27 cellular contexts compared by ENCODE assay signal in genomic region chr16:78756189-78756661, GRCh38.
"Had no signal": no experiment of that assay in that cellular context is flagged by ENCODE, and none has a peak within 500 bp of the region (broad histone marks: within the 10 kb centered on the region; RNA-seq: fewer than 3 reads in every experiment).

No MANE protein-coding gene starts in this region.

- H3K36me3 ChIP-seq: ascending aorta, cardiac muscle cell, Peyer's patch, SJSA1 had no signal

- H3K4me3 ChIP-seq: ascending aorta, cardiac muscle cell, Peyer's patch, SJSA1 had no signal

- H3K9me3 ChIP-seq: ascending aorta, Peyer's patch, SK-N-SH had no signal

- H3K36me3 Mint-ChIP-seq: activated naive CD8-positive, alpha-beta T cell treated with anti-CD3 and anti-CD28 coated beads, Interleukin-2, amount 10 ng/mL, durations not matched to agents 7 days and 5 days had no signal

- H3K4me1 ChIP-seq: ascending aorta, Peyer's patch, SJSA1 had no signal

- H3K27me3 ChIP-seq: ascending aorta, cardiac muscle cell, Peyer's patch, SJSA1 had no signal

- H3K27me3 Mint-ChIP-seq: activated CD8-positive, alpha-beta T cell treated with anti-CD3 and anti-CD28 coated beads for 36 hours; activated naive CD4-positive, alpha-beta T cell treated with anti-CD3 and anti-CD28 coated beads, Interleukin-2, amount 50 U/mL, for 24 hours; activated naive CD8-positive, alpha-beta T cell treated with anti-CD3 and anti-CD28 coated beads, Interleukin-2, amount 10 ng/mL, durations not matched to agents 7 days and 5 days; activated T-helper 17 cell treated with anti-CD3 and anti-CD28 coated beads, Interleukin-2, amount 50 U/mL, for 72 hours had no signal

- H3K27ac Mint-ChIP-seq: activated CD4-positive, alpha-beta T cell treated with anti-CD3 and anti-CD28 coated beads, Interleukin-2, amount 10 ng/mL, durations not matched to agents 24 days and 14 days; activated CD8-positive, alpha-beta T cell treated with anti-CD3 and anti-CD28 coated beads for 36 hours; activated naive CD4-positive, alpha-beta T cell treated with anti-CD3 and anti-CD28 coated beads, Interleukin-2, amount 50 U/mL, for 24 hours; activated naive CD8-positive, alpha-beta T cell treated with anti-CD3 and anti-CD28 coated beads, Interleukin-2, amount 10 ng/mL, durations not matched to agents 7 days and 5 days; activated T-cell treated with anti-CD3 and anti-CD28 coated beads, Interleukin-2, amount 50 U/mL, for 72 hours; activated T-helper 17 cell treated with anti-CD3 and anti-CD28 coated beads, Interleukin-2, amount 50 U/mL, for 72 hours; T-helper 1 cell treated with Interleukin-12 subunit alpha and Interleukin-12 subunit beta and Interleukin-4 antibody, amounts not matched to agents 30 μg/mL and 1 μg/mL, for 36 hours; T-helper 2 cell treated with Interferon-gamma antibody and Interleukin-4, amounts not matched to agents 5 μg/mL and 100 μg/mL, for 36 hours had no signal

- H3K9me3 Mint-ChIP-seq: activated CD4-positive, alpha-beta T cell treated with anti-CD3 and anti-CD28 coated beads, Interleukin-2, amount 10 ng/mL, durations not matched to agents 24 days and 14 days; activated T-helper 17 cell treated with anti-CD3 and anti-CD28 coated beads, Interleukin-2, amount 50 U/mL, for 72 hours; T-helper 1 cell treated with Interleukin-12 subunit alpha and Interleukin-12 subunit beta and Interleukin-4 antibody, amounts not matched to agents 30 μg/mL and 1 μg/mL, for 36 hours; T-helper 2 cell treated with Interferon-gamma antibody and Interleukin-4, amounts not matched to agents 5 μg/mL and 100 μg/mL, for 36 hours had no signal

- ATAC-seq: activated CD8-positive, alpha-beta T cell treated with anti-CD3 and anti-CD28 coated beads for 36 hours; activated T-cell treated with anti-CD3 and anti-CD28 coated beads, Interleukin-2, amount 50 U/mL, for 72 hours; activated T-helper 17 cell treated with anti-CD3 and anti-CD28 coated beads, Interleukin-2, amount 50 U/mL, for 72 hours had no signal

- H3K4me3 Mint-ChIP-seq: activated CD4-positive, alpha-beta T cell treated with anti-CD3 and anti-CD28 coated beads, Interleukin-2, amount 10 ng/mL, durations not matched to agents 24 days and 14 days; activated CD8-positive, alpha-beta T cell treated with anti-CD3 and anti-CD28 coated beads for 36 hours; activated naive CD4-positive, alpha-beta T cell treated with anti-CD3 and anti-CD28 coated beads, Interleukin-2, amount 50 U/mL, for 24 hours; activated naive CD8-positive, alpha-beta T cell treated with anti-CD3 and anti-CD28 coated beads, Interleukin-2, amount 10 ng/mL, durations not matched to agents 7 days and 5 days; activated T-cell treated with anti-CD3 and anti-CD28 coated beads, Interleukin-2, amount 50 U/mL, for 72 hours; activated T-helper 17 cell treated with anti-CD3 and anti-CD28 coated beads, Interleukin-2, amount 50 U/mL, for 72 hours; T-helper 1 cell treated with Interleukin-12 subunit alpha and Interleukin-12 subunit beta and Interleukin-4 antibody, amounts not matched to agents 30 μg/mL and 1 μg/mL, for 36 hours; T-helper 2 cell treated with Interferon-gamma antibody and Interleukin-4, amounts not matched to agents 5 μg/mL and 100 μg/mL, for 36 hours had no signal

- H3K4me1 Mint-ChIP-seq: activated CD4-positive, alpha-beta T cell treated with anti-CD3 and anti-CD28 coated beads, Interleukin-2, amount 10 ng/mL, durations not matched to agents 24 days and 14 days; activated naive CD4-positive, alpha-beta T cell treated with anti-CD3 and anti-CD28 coated beads, Interleukin-2, amount 50 U/mL, for 24 hours; activated T-helper 17 cell treated with anti-CD3 and anti-CD28 coated beads, Interleukin-2, amount 50 U/mL, for 72 hours had no signal

- DNase-seq: activated CD4-positive, alpha-beta T cell treated with anti-CD3 and anti-CD28 coated beads, Interleukin-2, amount 10 ng/mL, durations not matched to agents 24 days and 14 days; activated CD4-positive, alpha-beta T cell treated with anti-CD3 and anti-CD28 coated beads, Interleukin-2, amount 50 U/mL, for 4 hours; activated CD8-positive, alpha-beta T cell treated with anti-CD3 and anti-CD28 coated beads for 36 hours; activated effector memory CD4-positive, alpha-beta T cell treated with anti-CD3 and anti-CD28 coated beads, Interleukin-2, amount 50 U/mL, for 16 hours; activated naive CD4-positive, alpha-beta T cell treated with Interleukin-2 at 50 U/mL for 16 hours; activated naive CD8-positive, alpha-beta T cell treated with anti-CD3 and anti-CD28 coated beads, Interleukin-2, amount 10 ng/mL, durations not matched to agents 7 days and 5 days; activated T-cell treated with anti-CD3 and anti-CD28 coated beads, Interleukin-2, amount 50 U/mL, for 1 hour; activated T-cell treated with anti-CD3 and anti-CD28 coated beads, Interleukin-2, amount 50 U/mL, for 72 hours; amygdala; NCI-H1092 treated with DMSO at 0.1 percent for 48 hours; NCI-H1417; NCI-H1694 treated with DMSO at 0.1 percent for 48 hours; NCI-H2029; NCI-H345; NCI-H524 treated with DMSO at 0.1 percent for 48 hours; Peyer's patch; RPMI8226; SHP77 treated with DMSO at 0.1 percent for 48 hours; SK-N-SH had no signal

- H3K27ac ChIP-seq: ascending aorta, cardiac muscle cell, KMS-11, Peyer's patch, SJSA1 had no signal
